Comparison of ENCODE assay signal across 17 cellular contexts in the genomic region with DNA sequence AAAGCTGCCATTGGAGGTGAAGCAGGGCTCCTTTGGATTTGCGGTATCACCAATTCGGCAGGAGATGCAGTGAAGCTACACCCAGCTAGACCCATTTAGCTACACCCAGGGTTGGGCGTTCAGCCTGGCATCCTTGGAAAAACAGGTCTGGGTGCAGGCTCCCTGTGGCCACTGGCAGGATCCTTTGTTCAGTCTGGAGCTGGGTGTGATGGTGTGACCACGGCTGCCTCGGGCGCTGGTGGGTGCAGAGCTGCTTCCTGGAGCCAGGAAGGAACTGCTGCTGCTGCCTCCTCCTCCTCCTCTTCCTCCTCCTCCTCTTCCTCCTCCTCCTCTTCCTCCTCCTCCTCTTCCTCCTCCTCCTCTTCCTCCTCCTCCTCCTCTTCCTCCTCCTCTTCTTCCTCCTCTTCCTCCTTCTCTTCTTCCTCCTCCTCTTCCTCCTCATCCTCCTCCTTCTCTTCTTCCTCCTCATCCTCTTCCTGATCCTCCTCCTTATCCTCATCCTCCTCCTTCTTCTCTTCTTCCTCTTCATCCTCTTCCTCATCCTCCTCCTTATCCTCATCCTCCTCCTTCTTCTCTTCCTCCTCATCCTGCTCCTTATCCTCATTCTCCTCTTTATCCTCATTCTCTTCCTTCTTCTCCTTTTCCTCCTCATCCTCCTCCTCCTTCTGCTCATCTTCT.
DNase-seq lines count a peak whose midpoint lies in the region; ATAC-seq and TF ChIP-seq lines count a peak whose summit lies in the region.
"Had no signal": no experiment of that assay in that cellular context is flagged by ENCODE, and none has a peak within 500 bp of the region (broad histone marks: within the 10 kb centered on the region; RNA-seq: fewer than 3 reads in every experiment).

No MANE protein-coding gene starts in this region.

- no peaks in the 10 kb centered on the region for H3K36me3 ChIP-seq in left ventricle myocardium inferior
- no peaks in the 10 kb centered on the region for H3K36me3 ChIP-seq in RWPE2 (ENCODE audit: low read depth)
- H3K36me3 ChIP-seq in upper lobe of left lung, result peaks cover 0 to 7% (median 0%) of the 10 kb centered on the region in 4 donors
- H3K36me3 ChIP-seq: sigmoid colon had no signal

- no peaks in the 10 kb centered on the region for H3K9me3 ChIP-seq in left ventricle myocardium inferior (replicated peaks)
- H3K9me3 ChIP-seq in RWPE2 (ENCODE audit: severe bottlenecking), result no peaks in the 10 kb centered on the region
- H3K9me3 ChIP-seq in upper lobe of left lung, result no peaks in the 10 kb centered on the region
- H3K9me3 ChIP-seq: body of pancreas, sigmoid colon had no signal

- H3K4me3 ChIP-seq in left ventricle myocardium inferior (no peak overlapping the region), RWPE2 (ENCODE audit: severe bottlenecking) (no peak overlapping the region), upper lobe of left lung (no peak overlapping the region), dorsolateral prefrontal cortex (no peak overlapping the region)
- H3K4me3 ChIP-seq: body of pancreas, sigmoid colon had no signal

- TF ChIP-seq CTCF in left ventricle myocardium inferior (IDR thresholded peaks at IDR 0.05; ENCODE audit: borderline replicate concordance) (no peak), RWPE2 (IDR thresholded peaks at IDR 0.05; ENCODE audit: poor library complexity, severe bottlenecking) (no peak), foreskin keratinocyte (conservative IDR thresholded peaks at IDR 0.05) (no peak), upper lobe of left lung (IDR thresholded peaks at IDR 0.05) (no peak), dorsolateral prefrontal cortex (IDR thresholded peaks at IDR 0.05 in 54 of 56, conservative IDR thresholded peaks at IDR 0.05 in 2 of 56; ENCODE audit: low read depth in 1 of 56, partially characterized antibody in 56 of 56) (no peak)

- H3K4me1 ChIP-seq in left ventricle myocardium inferior, result peaks cover 82% of the 10 kb centered on the region
- H3K4me1 ChIP-seq in RWPE2 (ENCODE audit: insufficient read depth, poor library complexity, severe bottlenecking), result no peaks in the 10 kb centered on the region
- no peaks in the 10 kb centered on the region for H3K4me1 ChIP-seq in foreskin keratinocyte
- peaks cover 41 to 58% (median 49%) of the 10 kb centered on the region in 4 donors for H3K4me1 ChIP-seq in upper lobe of left lung

- TF ChIP-seq EP300 in upper lobe of left lung (IDR thresholded peaks at IDR 0.05), result no peak

- ATAC-seq in left ventricle myocardium superior, result no peak
- 0 out of 3 replicates have a peak, but pooled peaks have one; percentile 29 for ATAC-seq in RWPE2 (ENCODE audit: low read depth)
- ATAC-seq in foreskin keratinocyte, result peak; percentile 37
- no peak for ATAC-seq in upper lobe of left lung (ENCODE audit: low FRiP score in 2 of 2)
- ATAC-seq: body of pancreas, HepG2 had no signal

- H3K27me3 ChIP-seq in left ventricle myocardium inferior (ENCODE audit: low read depth), result no peaks in the 10 kb centered on the region
- no peaks in the 10 kb centered on the region for H3K27me3 ChIP-seq in RWPE2 (ENCODE audit: insufficient read depth, poor library complexity, severe bottlenecking)
- H3K27me3 ChIP-seq in foreskin keratinocyte, result no peaks in the 10 kb centered on the region
- no peaks in the 10 kb centered on the region for H3K27me3 ChIP-seq in upper lobe of left lung
- no peaks in the 10 kb centered on the region for H3K27me3 ChIP-seq in dorsolateral prefrontal cortex
- H3K27me3 ChIP-seq: body of pancreas, sigmoid colon had no signal

- H3K27ac ChIP-seq in left ventricle myocardium inferior (replicated peaks) (peak overlapping the region; percentile 81), RWPE2 (ENCODE audit: poor library complexity, severe bottlenecking) (no peak overlapping the region), foreskin keratinocyte (no peak overlapping the region), upper lobe of left lung (peak overlapping the region in 3 of 4 donors; percentile 72 to 75 (median 72)), dorsolateral prefrontal cortex (peak overlapping the region in 2 of 59 donors; percentile 37 to 51)
- H3K27ac ChIP-seq: body of pancreas, RWPE1 had no signal

- no peak for TF ChIP-seq POLR2A in upper lobe of left lung (IDR thresholded peaks at IDR 0.05)

- 56 to 65% methylated on average over 6 of the region's 6 CpGs for WGBS in upper lobe of left lung, 2 donors

- intact Hi-C loops in left ventricle myocardium inferior (cut with micrococcal nuclease), result no loop called here
- intact Hi-C loops in left ventricle myocardium superior (cut with micrococcal nuclease), result no loop called here
- intact Hi-C loops in dorsolateral prefrontal cortex (cut with DNase I), result no loop called here

- DNase-seq in left ventricle myocardium inferior (no peak), left ventricle myocardium superior (no peak), RWPE2 (ENCODE audit: low spot score) (no peak), foreskin keratinocyte (no peak), upper lobe of left lung (no peak), AG08395 (ENCODE audit: low spot score) (no peak), dorsolateral prefrontal cortex (no peak)
- no peak for DNase-seq in stimulated activated CD4-positive, alpha-beta T cell treated with anti-CD3 and anti-CD28 coated beads, Interleukin-1b, Interleukin-23, amount 100 ng/mL, for 48 hours
- DNase-seq: body of pancreas; H7; MV-4-11; NCI-H2081 treated with DMSO at 0.1 percent for 48 hours; NCI-H82; sigmoid colon; stimulated activated CD4-positive, alpha-beta T cell treated with anti-CD3 and anti-CD28 coated beads, Interleukin-4, amount 100 ng/mL, for 4 hours had no signal

Comparison
In these comparisons a context has a peak if more than half of its experiments do, and no peak if none do; other contexts are left out.
1. H3K27ac ChIP-seq: peak in left ventricle myocardium inferior (single experiment) and upper lobe of left lung (3 of 4); none in RWPE2 (single experiment) and foreskin keratinocyte (single experiment).
2. ATAC-seq: peak in RWPE2 (single experiment) and foreskin keratinocyte (single experiment); none in left ventricle myocardium superior (single experiment) and upper lobe of left lung (0 of 2).